In the genomic region with DNA sequence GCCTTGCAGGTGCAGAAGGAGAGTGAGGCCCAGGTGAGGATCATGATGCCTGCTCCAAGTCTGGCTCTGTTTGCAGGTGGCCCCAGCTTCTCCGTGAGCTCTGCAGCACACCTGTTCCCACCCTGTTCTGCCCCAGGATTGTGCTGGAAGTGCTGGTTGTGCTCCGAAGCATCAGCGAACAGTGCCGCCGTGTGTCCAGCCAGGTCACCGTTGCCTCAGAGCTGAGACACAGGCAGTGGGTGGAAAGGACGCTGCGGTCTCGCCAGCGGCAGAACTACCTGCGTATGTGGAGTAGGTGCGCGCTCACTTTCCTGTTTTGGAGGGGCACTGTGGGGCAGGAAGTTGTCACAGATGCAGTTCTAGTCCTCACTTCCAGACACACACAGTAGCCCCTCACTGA, we compare ENCODE assay signal across 15 cellular contexts. TPM values are rescaled to one million over a fixed set of nuclear protein-coding genes. Genes with fewer than 3 reads are reported as not detected.
DNase-seq lines count a peak whose midpoint lies in the region; FAIRE-seq and TF ChIP-seq lines count a peak whose summit lies in the region.
"Had no signal": no experiment of that assay in that cellular context is flagged by ENCODE, and none has a peak within 500 bp of the region (broad histone marks: within the 10 kb centered on the region; RNA-seq: fewer than 3 reads in every experiment).

No MANE protein-coding gene starts in this region.

- no peaks in the 10 kb centered on the region for H3K4me1 ChIP-seq in colonic mucosa
- no peaks in the 10 kb centered on the region for H3K4me1 ChIP-seq in kidney (ENCODE audit: control insufficient read depth in 1 of 2, insufficient read depth in 1 of 2, low read depth in 1 of 2, low read length in 2 of 2)
- H3K4me1 ChIP-seq: A549, BE2C had no signal

- H3K27me3 ChIP-seq in WERI-Rb-1 (ENCODE audit: insufficient read depth, low read depth, severe bottlenecking) (no peaks in the 10 kb centered on the region), colonic mucosa (no peaks in the 10 kb centered on the region)
- H3K27me3 ChIP-seq: BE2C had no signal

- FAIRE-seq in kidney (lab: Jason Lieb, UNC) = no peak
- FAIRE-seq: A549, D721Med, H54 had no signal

- H3K36me3 ChIP-seq in WERI-Rb-1 = no peaks in the 10 kb centered on the region; the same call in none of the 2 replicates
- no peaks in the 10 kb centered on the region for H3K36me3 ChIP-seq in colonic mucosa
- peaks cover 32 to 42% of the 10 kb centered on the region in 2 donors for H3K36me3 ChIP-seq in kidney (ENCODE audit: control insufficient read depth in 1 of 2, insufficient read depth in 2 of 2, low read length in 2 of 2)
- H3K36me3 ChIP-seq: BE2C had no signal

- DNase-seq in WERI-Rb-1 = no peak
- peak; percentile 5 for DNase-seq in colonic mucosa
- DNase-seq in kidney = peak; percentile 69
- peak; percentile 28 for DNase-seq in ureter (ENCODE audit: low spot score)
- no peak for DNase-seq in central memory CD4-positive, alpha-beta T cell
- DNase-seq in stimulated activated CD4-positive, alpha-beta T cell treated with anti-CD3 and anti-CD28 coated beads, Interleukin-4, amount 100 ng/mL, for 24 hours = no peak
- DNase-seq: BE2C; CD4-positive, alpha-beta memory T cell; DMS153; GF-D8; GM23248 had no signal

- H3K27ac ChIP-seq in WERI-Rb-1 (no peak overlapping the region), colonic mucosa (no peak overlapping the region), kidney (ENCODE audit: low read depth in 2 of 2, low read length in 2 of 2) (no peak overlapping the region)
- H3K27ac ChIP-seq: A549, C4-2B, GM23248 had no signal

- H3K9ac ChIP-seq in colonic mucosa (ENCODE audit: low read depth in 2 of 2, low read length in 2 of 2) (no peak overlapping the region), kidney (ENCODE audit: low read length in 2 of 2) (no peak overlapping the region)
- H3K9ac ChIP-seq: GM23248 had no signal

- H3K9me3 ChIP-seq in WERI-Rb-1 (ENCODE audit: severe bottlenecking) = no peaks in the 10 kb centered on the region
- H3K9me3 ChIP-seq in colonic mucosa = no peaks in the 10 kb centered on the region
- H3K9me3 ChIP-seq in kidney (ENCODE audit: control insufficient read depth in 1 of 2, low read length in 2 of 2) = no peaks in the 10 kb centered on the region
- H3K9me3 ChIP-seq: A549, BE2C had no signal

- H3K4me3 ChIP-seq in WERI-Rb-1 (ENCODE audit: low read depth, low read length) = no peak overlapping the region
- H3K4me3 ChIP-seq in colonic mucosa = no peak overlapping the region
- no peak overlapping the region for H3K4me3 ChIP-seq in kidney (ENCODE audit: low read length in 2 of 2)
- H3K4me3 ChIP-seq: A549, GM23248 had no signal

- 0 out of 2 replicates have a peak, but pooled peaks have one; percentile 10 for TF ChIP-seq CTCF in WERI-Rb-1 (IDR thresholded peaks at IDR 0.05; ENCODE audit: low read depth, low read length)
- TF ChIP-seq CTCF in colonic mucosa (IDR thresholded peaks at IDR 0.05) = no peak
- TF ChIP-seq CTCF in kidney (IDR thresholded peaks at IDR 0.05; ENCODE audit: borderline replicate concordance, extremely low read depth, insufficient read depth) = no peak

- intact Hi-C loops in colonic mucosa (cut with DNase I) = no loop called here
- intact Hi-C loops in kidney (cut with DNase I) = no loop called here

RNA-seq across cellular contexts. Expression of a gene that starts 25.0 kb away (rescaled TPM):
- 10 to 100 TPM; 14.2 to 15.7 TPM for total RNA-seq in colonic mucosa
- total RNA-seq in kidney = 36.8 TPM
- polyA plus RNA-seq in kidney (ENCODE audit: insufficient read depth, low read depth, low replicate concordance) = 22.3 TPM
- total RNA-seq in ureter = 35.6 TPM

RNA-seq across cellular contexts. Expression of a gene that starts 25.0 kb away (rescaled TPM):
- total RNA-seq in colonic mucosa = 1 to 10 TPM; 1.4 to 2.2 TPM
- total RNA-seq in kidney = 1.9 TPM
- 2.6 TPM for polyA plus RNA-seq in kidney (ENCODE audit: insufficient read depth, low read depth, low replicate concordance)
- total RNA-seq in ureter = 3.8 TPM

RNA-seq across cellular contexts. Expression of a gene that starts 52.1 kb away (rescaled TPM):
- 10 to 100 TPM; 37.5 to 39.6 TPM for total RNA-seq in colonic mucosa
- total RNA-seq in kidney = 35.9 TPM
- polyA plus RNA-seq in kidney (ENCODE audit: insufficient read depth, low read depth, low replicate concordance) = 34.5 TPM
- 45.0 TPM for total RNA-seq in ureter

Comparison
In these comparisons a context has a peak if more than half of its experiments do, and no peak if none do; other contexts are left out.
1. DNase-seq: peak in colonic mucosa (single experiment), kidney (single experiment) and ureter (single experiment); none in WERI-Rb-1 (single experiment), central memory CD4-positive, alpha-beta T cell (single experiment) and stimulated activated CD4-positive, alpha-beta T cell treated with anti-CD3 and anti-CD28 coated beads, Interleukin-4, amount 100 ng/mL, for 24 hours (single experiment).